ENCODE assay signal across 8 cellular contexts in genomic region chr15:57527382-57528091, GRCh38.
DNase-seq lines count a peak whose midpoint lies in the region; ATAC-seq, FAIRE-seq and TF ChIP-seq lines count a peak whose summit lies in the region.

No MANE protein-coding gene starts in this region.

- H3K4me3 Mint-ChIP-seq in stimulated activated memory B cell treated with anti-CD40 and anti-IgM and Interleukin-4, amounts not matched to agents 10 μg/mL and 1 μg/mL and 100 μg/mL, for 72 hours, result no peak overlapping the region

- H3K4me1 Mint-ChIP-seq in stimulated activated memory B cell treated with anti-CD40 and anti-IgM and Interleukin-4, amounts not matched to agents 10 μg/mL and 1 μg/mL and 100 μg/mL, for 72 hours, result peaks cover 5% of the 10 kb centered on the region

- H4K20me1 ChIP-seq in K562 (replicated peaks; ENCODE audit: control insufficient read depth, insufficient read depth, low read length), result no peaks in the 10 kb centered on the region

- CTCF ChIA-PET in AG04449 (lab: Yijun Ruan, JAX), result interaction anchor here (0.6 to 6.5 kb wide), 52 partner anchors 10 to 1037 kb away, joined by 3 to 747 read pairs (median 5); partner anchors contain the start of genes CGNL1 and TCF12
- CTCF ChIA-PET in K562 (lab: Yijun Ruan, JAX; ENCODE audit: low intra/inter-chr PET ratio), result interaction anchor here (0.5 to 3.3 kb wide), 9 partner anchors 9 to 1037 kb away, joined by 3 to 29 read pairs (median 3); no protein-coding TSS in a partner anchor

- H3K4me3 ChIP-seq in AG04449 (ENCODE audit: low read depth, low read length) (no peak overlapping the region), K562 (no peak overlapping the region)

- no peak overlapping the region for H3K4me2 ChIP-seq in K562 (ENCODE audit: insufficient read depth, low read length)

- TF ChIP-seq CTCF in AG04449 (IDR thresholded peaks at IDR 0.05; ENCODE audit: insufficient read depth, low read length, missing control alignments) (peak; percentile 42), GM10266 (IDR thresholded peaks at IDR 0.05; ENCODE audit: control insufficient read depth, insufficient read depth, low read depth, missing control alignments) (peak; percentile 43), K562 (IDR thresholded peaks at IDR 0.05 in 2 of 3, conservative IDR thresholded peaks at IDR 0.05 in 1 of 3; ENCODE audit: insufficient read depth in 2 of 3, low read depth in 1 of 3, low read length in 3 of 3) (peak; percentile 43 to 84 (median 57); a peak in 5 of 6 replicates)

- ATAC-seq in K562, result peak; percentile 79
- peak; percentile 94 for ATAC-seq in stimulated activated memory B cell treated with anti-CD40 and anti-IgM and Interleukin-4, amounts not matched to agents 10 μg/mL and 1 μg/mL and 100 μg/mL, for 72 hours
- no peak for ATAC-seq in HG03457 (IDR thresholded peaks at IDR 0.05; ENCODE audit: unreplicated experiment)

- H3K9me1 ChIP-seq in K562 (ENCODE audit: control insufficient read depth, insufficient read depth, low read length), result no peaks in the 10 kb centered on the region

- H3K27ac Mint-ChIP-seq in stimulated activated memory B cell treated with anti-CD40 and anti-IgM and Interleukin-4, amounts not matched to agents 10 μg/mL and 1 μg/mL and 100 μg/mL, for 72 hours, result no peak overlapping the region

- H3K36me3 Mint-ChIP-seq in stimulated activated memory B cell treated with anti-CD40 and anti-IgM and Interleukin-4, amounts not matched to agents 10 μg/mL and 1 μg/mL and 100 μg/mL, for 72 hours, result no peaks in the 10 kb centered on the region

- no peaks in the 10 kb centered on the region for H3K4me1 ChIP-seq in K562 (replicated peaks in 1 of 2; ENCODE audit: control insufficient read depth in 2 of 2, insufficient read depth in 2 of 2, low read length in 2 of 2)

- no peak overlapping the region for H2AFZ ChIP-seq in K562 (ENCODE audit: low read depth, low read length)

- no peaks in the 10 kb centered on the region for H3K27me3 Mint-ChIP-seq in stimulated activated memory B cell treated with anti-CD40 and anti-IgM and Interleukin-4, amounts not matched to agents 10 μg/mL and 1 μg/mL and 100 μg/mL, for 72 hours

- TF ChIP-seq EP300 in K562 (IDR thresholded peaks at IDR 0.05; ENCODE audit: low read length), result no peak

- POLR2A ChIA-PET in AG04449 (lab: Yijun Ruan, JAX) (interaction anchor here (1.1 to 1.2 kb wide), 2 partner anchors 14 to 186 kb away, joined by 3 to 5 read pairs; no protein-coding TSS in a partner anchor), K562 (lab: Yijun Ruan, JAX) (interaction anchor here (1.4 kb wide), 1 partner anchor 184 kb away, joined by 5 read pairs; no protein-coding TSS in a partner anchor)

- 2% methylated on average over 9 of the region's 9 CpGs for WGBS in K562 (ENCODE audit: insufficient coverage, low coverage, missing lambda C conversion rate)

- in situ Hi-C loops in K562 (cut with MboI), result loop anchor here (5.0 kb wide), 1 partner anchor 390 kb away; no protein-coding TSS in a partner anchor

- no peak overlapping the region for H3K9ac ChIP-seq in K562 (ENCODE audit: insufficient read depth in 1 of 2, low read depth in 2 of 2, low read length in 2 of 2)

- H3K9me3 ChIP-seq in K562 (replicated peaks; ENCODE audit: control insufficient read depth, insufficient read depth, low read depth, low read length), result no peaks in the 10 kb centered on the region; the same call in 1 of the 2 replicates

- intact Hi-C loops in K562 (cut with micrococcal nuclease), result loop anchor here (1.0 to 10.0 kb wide), 4 partner anchors 187 to 1029 kb away; no protein-coding TSS in a partner anchor

- no TSS peak for BruUV-seq in K562 (replicated peaks; lab: Mats Ljungman, UMichigan)

- no peak overlapping the region for H3K27ac ChIP-seq in K562 (ENCODE audit: extremely low read depth, low read depth, low read length)

- FAIRE-seq in K562 (lab: Jason Lieb, UNC), result peak; percentile 91

- TF ChIP-seq RAD21 in K562 (CRISPR knock-in tag; conservative IDR thresholded peaks at IDR 0.05 in 1 of 2, IDR thresholded peaks at IDR 0.05 in 1 of 2), result peak; percentile 78 to 90

- no peaks in the 10 kb centered on the region for H3K9me3 Mint-ChIP-seq in stimulated activated memory B cell treated with anti-CD40 and anti-IgM and Interleukin-4, amounts not matched to agents 10 μg/mL and 1 μg/mL and 100 μg/mL, for 72 hours

- DNase-seq in AG04449 (ENCODE audit: low read depth, low spot score) (peak; percentile 65), GM10266 (ENCODE audit: extremely low spot score) (peak; percentile 41), HuH-7.5 (ENCODE audit: low spot score) (peak; percentile 25), NCI-H82 treated with DMSO at 0.1 percent for 48 hours (lab: John Stamatoyannopoulos, UW; ENCODE audit: unreplicated experiment) (peak; percentile 87), K562 (ENCODE audit: extremely low read depth in 1 of 4, low spot score in 3 of 4) (peak; percentile 39 to 72 (median 42)), iPS-NIHi7 (ENCODE audit: extremely low spot score) (peak; percentile 79)

- H3K79me2 ChIP-seq in K562 (ENCODE audit: control insufficient read depth, insufficient read depth, low read length), result no peaks in the 10 kb centered on the region

- peaks cover 18 to 31% of the 10 kb centered on the region in 2 experiments; a peak in 3 of 5 replicates for H3K27me3 ChIP-seq in K562 (ENCODE audit: control insufficient read depth in 2 of 2, insufficient read depth in 2 of 2, low read length in 2 of 2)

- no peaks in the 10 kb centered on the region for H3K36me3 ChIP-seq in K562 (ENCODE audit: control insufficient read depth, insufficient read depth, low read length)

- TF ChIP-seq POLR2A in K562 (conservative IDR thresholded peaks at IDR 0.05), result no peak

TF ChIP-seq in K562, 482 proteins besides CTCF, POLR2A, EP300 and RAD21 (continues in another document):
- TF ChIP-seq ZNF592 (IDR thresholded peaks at IDR 0.05) (no peak), PCBP2 (IDR thresholded peaks at IDR 0.05; ENCODE audit: low read depth, low read length, poor library complexity, severe bottlenecking) (no peak), THAP7 (CRISPR knock-in tag; IDR thresholded peaks at IDR 0.05) (no peak), PRMT5 (CRISPR knock-in tag; IDR thresholded peaks at IDR 0.05) (no peak), RB1 (IDR thresholded peaks at IDR 0.05; ENCODE audit: low read depth) (0 out of 2 replicates have a peak, but pooled peaks have one; percentile 11), GABPB2 (CRISPR knock-in tag; conservative IDR thresholded peaks at IDR 0.05) (no peak), SPI1 (IDR thresholded peaks at IDR 0.05; ENCODE audit: borderline replicate concordance, low read depth, low read length) (no peak), ZZZ3 (IDR thresholded peaks at IDR 0.05) (no peak)

Comparison
In these comparisons a context has a peak if more than half of its experiments do, and no peak if none do; other contexts are left out.
1. DNase-seq: peak in every context shown above with its lines; median percentile 87 in NCI-H82 treated with DMSO at 0.1 percent for 48 hours; 79 in iPS-NIHi7; 65 in AG04449; 42 in K562; 41 in GM10266; 25 in HuH-7.5.